Comparison of ENCODE assay signal across 8 cellular contexts in genomic region chr11:126355926-126356897, GRCh38. TPM values are rescaled to one million over a fixed set of nuclear protein-coding genes. Genes with fewer than 3 reads are reported as not detected.
A peak's percentile ranks its signal among the peaks of the same experiment; 100 is the strongest.
DNase-seq lines count a peak whose midpoint lies in the region; ATAC-seq, FAIRE-seq and TF ChIP-seq lines count a peak whose summit lies in the region.

No MANE protein-coding gene starts in this region.

- peak overlapping the region; percentile 70 for H3K4me2 ChIP-seq in neural cell (ENCODE audit: low read length)

- H3K4me3 Mint-ChIP-seq in activated T-cell treated with anti-CD3 and anti-CD28 coated beads, Interleukin-2, amount 50 U/mL, for 4 hours, result peak overlapping the region; percentile 79

- H3K4me1 Mint-ChIP-seq in activated T-cell treated with anti-CD3 and anti-CD28 coated beads, Interleukin-2, amount 50 U/mL, for 4 hours (ENCODE audit: low read depth), result peaks cover 31% of the 10 kb centered on the region

- H3K4me3 ChIP-seq in HUES6 (ENCODE audit: low read depth, low read length) (peak overlapping the region; percentile 97), neural cell (ENCODE audit: low read length) (peak overlapping the region; percentile 94)

- H3K27me3 Mint-ChIP-seq in activated T-cell treated with anti-CD3 and anti-CD28 coated beads, Interleukin-2, amount 50 U/mL, for 4 hours (ENCODE audit: low read depth), result no peaks in the 10 kb centered on the region

- peaks cover 10% of the 10 kb centered on the region for H3K79me2 ChIP-seq in neural cell (replicated peaks; ENCODE audit: insufficient read depth, low read length)

- H3K36me3 Mint-ChIP-seq in activated T-cell treated with anti-CD3 and anti-CD28 coated beads, Interleukin-2, amount 50 U/mL, for 4 hours (ENCODE audit: insufficient read depth), result no peaks in the 10 kb centered on the region

- H3K9ac ChIP-seq in HUES6 (ENCODE audit: low read length), result peak overlapping the region; percentile 62
- peak overlapping the region; percentile 94 for H3K9ac ChIP-seq in neural cell (ENCODE audit: low read length)

- H3K27ac ChIP-seq in C4-2B (peak overlapping the region; percentile 83), HUES6 (ENCODE audit: low read depth, low read length) (no peak overlapping the region), neural cell (ENCODE audit: low read length) (no peak overlapping the region)

- peaks cover 51% of the 10 kb centered on the region for H3K4me1 ChIP-seq in HUES6 (ENCODE audit: control insufficient read depth, insufficient read depth, low read length)

- no peak for TF ChIP-seq RAD21 in neural cell (conservative IDR thresholded peaks at IDR 0.05)

- no peaks in the 10 kb centered on the region for H3K9me2 ChIP-seq in neural cell (ENCODE audit: insufficient read depth, low read length)

- H3F3A ChIP-seq in neural cell (ENCODE audit: insufficient read depth, low read length, poor library complexity, severe bottlenecking), result no peaks in the 10 kb centered on the region

- ATAC-seq in GM19452 (IDR thresholded peaks at IDR 0.05; ENCODE audit: unreplicated experiment) (peak; percentile 8), HG03097 (IDR thresholded peaks at IDR 0.05; ENCODE audit: low FRiP score, unreplicated experiment) (no peak)
- ATAC-seq in activated T-cell treated with anti-CD3 and anti-CD28 coated beads, Interleukin-2, amount 50 U/mL, for 4 hours, result peak; percentile 9 to 24

- 0 out of 2 replicates have a peak, but pooled peaks cover 3% of the 10 kb centered on the region for H3K36me3 ChIP-seq in HUES6 (ENCODE audit: control insufficient read depth, insufficient read depth, low read length)
- H3K36me3 ChIP-seq in neural cell (ENCODE audit: insufficient read depth, low read length), result no peaks in the 10 kb centered on the region

- no peak for TF ChIP-seq CTCF in C4-2B (conservative IDR thresholded peaks at IDR 0.05)
- no peak for TF ChIP-seq CTCF in neural cell (IDR thresholded peaks at IDR 0.05; ENCODE audit: poor library complexity, severe bottlenecking)

- H2AFZ ChIP-seq in neural cell (ENCODE audit: low read depth, low read length), result peak overlapping the region; percentile 21

- no peaks in the 10 kb centered on the region for H3K27me3 ChIP-seq in HUES6 (ENCODE audit: control insufficient read depth, insufficient read depth, low read length)
- no peaks in the 10 kb centered on the region for H3K27me3 ChIP-seq in neural cell (ENCODE audit: insufficient read depth, low read depth, low read length)

- no peak for TF ChIP-seq EP300 in neural cell (conservative IDR thresholded peaks at IDR 0.05; ENCODE audit: poor library complexity, severe bottlenecking)

- H3K9me3 ChIP-seq in HUES6 (ENCODE audit: control insufficient read depth, insufficient read depth, low read depth, low read length) (no peaks in the 10 kb centered on the region), neural cell (ENCODE audit: low read length) (no peaks in the 10 kb centered on the region)

- no peaks in the 10 kb centered on the region for H3K9me3 Mint-ChIP-seq in activated T-cell treated with anti-CD3 and anti-CD28 coated beads, Interleukin-2, amount 50 U/mL, for 4 hours

- FAIRE-seq in frontal cortex (lab: Jason Lieb, UNC), result no peak

- no peaks in the 10 kb centered on the region for H4K20me1 ChIP-seq in neural cell (ENCODE audit: insufficient read depth)

- DNase-seq in activated T-cell treated with anti-CD3 and anti-CD28 coated beads, Interleukin-2, amount 50 U/mL, for 4 hours, result no peak
- DNase-seq in frontal cortex (ENCODE audit: low spot score in 2 of 2), result peak; percentile 60 to 67
- DNase-seq in kidney glomerular epithelial cell (lab: John Stamatoyannopoulos, UW), result no peak

TF ChIP-seq in neural cell, 6 proteins besides CTCF, POLR2A, EP300 and RAD21:
- TF ChIP-seq SMC3 (conservative IDR thresholded peaks at IDR 0.05; ENCODE audit: poor library complexity) (no peak), MXI1 (conservative IDR thresholded peaks at IDR 0.05; ENCODE audit: poor library complexity, severe bottlenecking) (peak; percentile 39)

RNA-seq across cellular contexts. Expression of gene ST3GAL4, which starts 0.7 kb away (rescaled TPM):
- 1 to 10 TPM; 7.7 to 8.2 (median 7.9) TPM for total RNA-seq in activated T-cell treated with anti-CD3 and anti-CD28 coated beads, Interleukin-2, amount 50 U/mL, for 4 hours
- 15.9 TPM for total RNA-seq in frontal cortex
- polyA plus RNA-seq in neural cell, result 46.1 TPM in 2 replicates
- polyA minus RNA-seq in neural cell, result 21.9 and 26.3 TPM in 2 replicates

RNA-seq across cellular contexts. Expression of gene DCPS, which starts 52.4 kb away (rescaled TPM):
- total RNA-seq in activated T-cell treated with anti-CD3 and anti-CD28 coated beads, Interleukin-2, amount 50 U/mL, for 4 hours, result 10 to 100 TPM; 31.4 to 37.6 (median 37.5) TPM
- total RNA-seq in frontal cortex, result 2.9 TPM
- 3.7 and 6.4 TPM in 2 replicates for polyA plus RNA-seq in neural cell
- 5.6 and 7.3 TPM in 2 replicates for polyA minus RNA-seq in neural cell

Comparison
In these comparisons a context has a peak if more than half of its experiments do, and no peak if none do; other contexts are left out.
1. DNase-seq: peak in frontal cortex (2 of 2); none in activated T-cell treated with anti-CD3 and anti-CD28 coated beads, Interleukin-2, amount 50 U/mL, for 4 hours (single experiment) and kidney glomerular epithelial cell (single experiment).